11 cellular contexts compared by ENCODE assay signal in the genomic region with DNA sequence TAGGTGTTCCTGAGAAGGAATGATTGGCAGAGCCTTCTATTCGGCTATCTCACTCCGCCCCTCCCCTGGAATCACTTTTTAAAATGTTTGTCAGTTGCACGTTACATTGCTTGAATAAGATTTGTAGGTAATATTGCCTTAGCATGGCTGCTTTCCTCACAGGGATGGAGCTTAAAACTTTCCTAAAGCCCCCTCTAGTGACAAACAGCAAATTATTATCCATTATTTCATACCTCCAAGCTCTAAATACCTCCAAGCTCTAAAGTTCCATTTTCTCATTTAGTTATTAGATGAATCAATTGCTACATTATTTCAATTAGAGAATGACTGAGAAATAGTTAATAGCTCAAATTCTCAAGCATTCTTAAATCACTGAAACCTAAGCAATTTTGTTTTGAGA. TPM values are rescaled to one million over a fixed set of nuclear protein-coding genes. Genes with fewer than 3 reads are reported as not detected.
DNase-seq lines count a peak whose midpoint lies in the region; ATAC-seq and TF ChIP-seq lines count a peak whose summit lies in the region.
"Had no signal": no experiment of that assay in that cellular context is flagged by ENCODE, and none has a peak within 500 bp of the region (broad histone marks: within the 10 kb centered on the region; RNA-seq: fewer than 3 reads in every experiment).

No MANE protein-coding gene starts in this region.

- no peaks in the 10 kb centered on the region for H3K36me3 ChIP-seq in GM23338 (ENCODE audit: insufficient read depth)
- H3K36me3 ChIP-seq in RWPE2 (ENCODE audit: low read depth), result no peaks in the 10 kb centered on the region
- no peaks in the 10 kb centered on the region for H3K36me3 ChIP-seq in hepatocyte (replicated peaks; ENCODE audit: insufficient read depth, low read depth)
- H3K36me3 ChIP-seq in CD8-positive, alpha-beta T cell (ENCODE audit: insufficient read depth, low read length), result no peaks in the 10 kb centered on the region
- H3K36me3 ChIP-seq in esophagus muscularis mucosa, result no peaks in the 10 kb centered on the region
- no peaks in the 10 kb centered on the region for H3K36me3 ChIP-seq in lower lobe of right lung
- no peaks in the 10 kb centered on the region for H3K36me3 ChIP-seq in Peyer's patch
- H3K36me3 ChIP-seq: prostate gland had no signal

- DNase-seq in Ammon's horn (ENCODE audit: low spot score) (peak; percentile 56), GM23338 (ENCODE audit: low spot score) (peak; percentile 27), RWPE2 (ENCODE audit: low spot score) (no peak), hepatocyte (ENCODE audit: low spot score) (peak; percentile 23), esophagus muscularis mucosa (ENCODE audit: extremely low spot score) (no peak), lower lobe of right lung (no peak), Peyer's patch (no peak)
- DNase-seq in CD8-positive, alpha-beta T cell, result no peak
- DNase-seq: activated CD8-positive, alpha-beta memory T cell treated with anti-CD3 and anti-CD28 coated beads, Interleukin-2, amount 10 ng/mL, durations not matched to agents 7 days and 5 days had no signal

- no peaks in the 10 kb centered on the region for H4K20me1 ChIP-seq in GM23338 (replicated peaks; ENCODE audit: insufficient read depth)
- H4K20me1 ChIP-seq in hepatocyte (ENCODE audit: insufficient read depth, poor library complexity, severe bottlenecking), result no peaks in the 10 kb centered on the region

- H3K4me3 Mint-ChIP-seq in GM23338, result no peak overlapping the region
- no peak overlapping the region for H3K4me3 Mint-ChIP-seq in CD8-positive, alpha-beta T cell
- H3K4me3 Mint-ChIP-seq: activated CD8-positive, alpha-beta memory T cell treated with anti-CD3 and anti-CD28 coated beads, Interleukin-2, amount 10 ng/mL, durations not matched to agents 7 days and 5 days had no signal

- H3K27ac ChIP-seq in GM23338 (ENCODE audit: low read depth), result no peak overlapping the region
- H3K27ac ChIP-seq in RWPE2 (ENCODE audit: poor library complexity, severe bottlenecking), result no peak overlapping the region
- no peak overlapping the region for H3K27ac ChIP-seq in hepatocyte
- H3K27ac ChIP-seq in CD8-positive, alpha-beta T cell (ENCODE audit: low read depth, low read length), result no peak overlapping the region
- H3K27ac ChIP-seq in esophagus muscularis mucosa (replicated peaks in 1 of 4), result no peak overlapping the region
- no peak overlapping the region for H3K27ac ChIP-seq in lower lobe of right lung
- no peak overlapping the region for H3K27ac ChIP-seq in Peyer's patch
- H3K27ac ChIP-seq: prostate gland had no signal

- H3K4me3 ChIP-seq in GM23338 (no peak overlapping the region), RWPE2 (ENCODE audit: severe bottlenecking) (no peak overlapping the region), hepatocyte (no peak overlapping the region), esophagus muscularis mucosa (no peak overlapping the region), lower lobe of right lung (no peak overlapping the region), Peyer's patch (no peak overlapping the region)
- no peak overlapping the region for H3K4me3 ChIP-seq in CD8-positive, alpha-beta T cell (ENCODE audit: low read depth, low read length)
- H3K4me3 ChIP-seq: prostate gland had no signal

- no peaks in the 10 kb centered on the region for H3K9me2 ChIP-seq in GM23338 (ENCODE audit: insufficient read depth)
- no peaks in the 10 kb centered on the region for H3K9me2 ChIP-seq in hepatocyte (replicated peaks; ENCODE audit: insufficient read depth)

- CTCF ChIA-PET in CD8-positive, alpha-beta T cell (lab: Charles Lee), result interaction anchor here (0.9 to 2.4 kb wide), 2 partner anchors 212 to 435 kb away, joined by 3 to 8 read pairs; no protein-coding TSS in a partner anchor

- TF ChIP-seq POLR2A in esophagus muscularis mucosa (IDR thresholded peaks at IDR 0.05; ENCODE audit: low read depth) (no peak), Peyer's patch (IDR thresholded peaks at IDR 0.05) (no peak)

- POLR2A ChIA-PET in CD8-positive, alpha-beta T cell (lab: Charles Lee), result no interaction called here

- TF ChIP-seq CTCF in GM23338 (conservative IDR thresholded peaks at IDR 0.05; ENCODE audit: low read depth in 2 of 2), result peak; percentile 47 to 58
- peak; percentile 48 for TF ChIP-seq CTCF in RWPE2 (IDR thresholded peaks at IDR 0.05; ENCODE audit: poor library complexity, severe bottlenecking)
- TF ChIP-seq CTCF in hepatocyte (IDR thresholded peaks at IDR 0.05; ENCODE audit: poor library complexity), result peak; percentile 45
- no peak for TF ChIP-seq CTCF in CD8-positive, alpha-beta T cell (IDR thresholded peaks at IDR 0.05)
- TF ChIP-seq CTCF in esophagus muscularis mucosa (IDR thresholded peaks at IDR 0.05), result no peak
- TF ChIP-seq CTCF in lower lobe of right lung (IDR thresholded peaks at IDR 0.05), result no peak
- peak in 1 of 6 experiments; percentile 20 for TF ChIP-seq CTCF in Peyer's patch (IDR thresholded peaks at IDR 0.05)

- H3K27me3 ChIP-seq in GM23338 (ENCODE audit: insufficient read depth) (no peaks in the 10 kb centered on the region), RWPE2 (ENCODE audit: insufficient read depth, poor library complexity, severe bottlenecking) (peaks cover 4% of the 10 kb centered on the region), hepatocyte (no peaks in the 10 kb centered on the region), esophagus muscularis mucosa (no peaks in the 10 kb centered on the region), lower lobe of right lung (ENCODE audit: low read depth) (no peaks in the 10 kb centered on the region), Peyer's patch (no peaks in the 10 kb centered on the region)
- H3K27me3 ChIP-seq in CD8-positive, alpha-beta T cell (ENCODE audit: insufficient read depth, low read length), result no peaks in the 10 kb centered on the region

- H3K9me3 ChIP-seq in RWPE2 (ENCODE audit: severe bottlenecking) (no peaks in the 10 kb centered on the region), hepatocyte (ENCODE audit: low read depth) (no peaks in the 10 kb centered on the region), esophagus muscularis mucosa (peaks cover 0 to 3% (median 0%) of the 10 kb centered on the region in 4 donors), lower lobe of right lung (peaks cover 2% of the 10 kb centered on the region), Peyer's patch (no peaks in the 10 kb centered on the region)
- no peaks in the 10 kb centered on the region for H3K9me3 ChIP-seq in CD8-positive, alpha-beta T cell (ENCODE audit: low read length)
- H3K9me3 ChIP-seq: prostate gland had no signal

- H3K4me1 Mint-ChIP-seq in GM23338, result peaks cover 14% of the 10 kb centered on the region; the same call in 2 of the 3 replicates
- H3K4me1 Mint-ChIP-seq in CD8-positive, alpha-beta T cell (ENCODE audit: low read depth), result peaks cover 7% of the 10 kb centered on the region

- H3K9me3 Mint-ChIP-seq in GM23338, result peaks cover 12% of the 10 kb centered on the region; the same call in 1 of the 3 replicates
- H3K9me3 Mint-ChIP-seq in CD8-positive, alpha-beta T cell, result no peaks in the 10 kb centered on the region

- WGBS in hepatocyte (ENCODE audit: low lambda C conversion rate, missing lambda C conversion rate), result 49% methylated on average over 3 of the region's 3 CpGs
- WGBS in esophagus muscularis mucosa, result 47% methylated on average over 3 of the region's 3 CpGs

- ATAC-seq in GM23338 (peak; percentile 15; the same call in 2 of the 3 replicates), RWPE2 (ENCODE audit: low read depth) (peak; percentile 32; the same call in 1 of the 3 replicates), lower lobe of right lung (no peak)
- ATAC-seq in CD8-positive, alpha-beta T cell, result no peak
- ATAC-seq: activated CD8-positive, alpha-beta memory T cell treated with anti-CD3 and anti-CD28 coated beads, Interleukin-2, amount 10 ng/mL, durations not matched to agents 7 days and 5 days; esophagus mucosa had no signal

- no peak overlapping the region for H3K4me2 ChIP-seq in GM23338
- H3K4me2 ChIP-seq in hepatocyte, result no peak overlapping the region

- H2AFZ ChIP-seq in GM23338, result peak overlapping the region; percentile 80
- no peak overlapping the region for H2AFZ ChIP-seq in hepatocyte

- H3K36me3 Mint-ChIP-seq in GM23338 (ENCODE audit: low read depth), result peaks cover 2% of the 10 kb centered on the region; the same call in 1 of the 3 replicates
- peaks cover 3% of the 10 kb centered on the region for H3K36me3 Mint-ChIP-seq in CD8-positive, alpha-beta T cell
- H3K36me3 Mint-ChIP-seq: activated CD8-positive, alpha-beta memory T cell treated with anti-CD3 and anti-CD28 coated beads, Interleukin-2, amount 10 ng/mL, durations not matched to agents 7 days and 5 days had no signal

- intact Hi-C loops in CD8-positive, alpha-beta T cell (cut with DNase I, micrococcal nuclease), result loop anchor here (10.0 kb wide), 3 partner anchors 174 to 436 kb away; a partner anchor contains a TSS
- intact Hi-C loops in esophagus muscularis mucosa (cut with DNase I) (loop anchor here (10.0 kb wide), 2 partner anchors 174 to 386 kb away; a partner anchor contains a TSS), lower lobe of right lung (cut with DNase I) (no loop called here)

- H3K4me1 ChIP-seq in GM23338 (ENCODE audit: insufficient read depth) (no peaks in the 10 kb centered on the region; the same call in 1 of the 2 replicates), RWPE2 (ENCODE audit: insufficient read depth, poor library complexity, severe bottlenecking) (no peaks in the 10 kb centered on the region), hepatocyte (ENCODE audit: insufficient read depth) (no peaks in the 10 kb centered on the region), esophagus muscularis mucosa (peaks cover 0 to 7% (median 7%) of the 10 kb centered on the region in 4 donors), lower lobe of right lung (peaks cover 4% of the 10 kb centered on the region), Peyer's patch (no peaks in the 10 kb centered on the region)
- H3K4me1 ChIP-seq in CD8-positive, alpha-beta T cell (ENCODE audit: insufficient read depth, low read length), result no peaks in the 10 kb centered on the region
- H3K4me1 ChIP-seq: prostate gland had no signal

- no peak overlapping the region for H3K27ac Mint-ChIP-seq in GM23338
- H3K27ac Mint-ChIP-seq in CD8-positive, alpha-beta T cell, result no peak overlapping the region
- H3K27ac Mint-ChIP-seq: activated CD8-positive, alpha-beta memory T cell treated with anti-CD3 and anti-CD28 coated beads, Interleukin-2, amount 10 ng/mL, durations not matched to agents 7 days and 5 days had no signal

- H3K79me2 ChIP-seq in GM23338 (replicated peaks; ENCODE audit: insufficient read depth) (no peaks in the 10 kb centered on the region), hepatocyte (no peaks in the 10 kb centered on the region)

- no peak for TF ChIP-seq EP300 in esophagus muscularis mucosa (IDR thresholded peaks at IDR 0.05)

- H3F3A ChIP-seq in GM23338 (replicated peaks; ENCODE audit: low read depth), result no peaks in the 10 kb centered on the region

- peaks cover 13% of the 10 kb centered on the region for H3K27me3 Mint-ChIP-seq in GM23338 (ENCODE audit: insufficient read depth, low read depth, poor library complexity)
- no peaks in the 10 kb centered on the region for H3K27me3 Mint-ChIP-seq in CD8-positive, alpha-beta T cell (ENCODE audit: low read depth)

RNA-seq across cellular contexts. Expression of a gene that starts 5.1 kb away (rescaled TPM):
- total RNA-seq in GM23338 (2014; rRNA removed; shearing (Covaris generic)), result 11.7 and 16.5 TPM in 2 replicates
- 15.2 and 17.8 TPM in 2 replicates for polyA plus RNA-seq in GM23338 (2016; fragmentation: Nextera tagmentation; extraction: Ambion mirVana)
- total RNA-seq in hepatocyte, result 18.7 and 27.9 TPM in 2 replicates
- 9.8 and 11.8 TPM in 2 replicates for polyA plus RNA-seq in hepatocyte
- total RNA-seq in CD8-positive, alpha-beta T cell, result 1 to 10 TPM; 1.9 to 3.2 TPM
- 10 to 100 TPM; 16.2 to 34.5 (median 20.4) TPM for total RNA-seq in esophagus muscularis mucosa
- total RNA-seq in lower lobe of right lung, result 12.4 TPM
- total RNA-seq in Peyer's patch, result 10 to 100 TPM in 1 of 4 donors, 1 to 10 TPM in 3; 2.6 to 27.2 (median 9.0) TPM

RNA-seq across cellular contexts. Expression of a gene that starts 57.3 kb away (rescaled TPM):
- total RNA-seq in GM23338 (2014; rRNA removed; shearing (Covaris generic)), result 1.0 TPM in 2 replicates
- polyA plus RNA-seq in GM23338 (2016; fragmentation: Nextera tagmentation; extraction: Ambion mirVana) (0.07 and 0.29 TPM in 2 replicates), hepatocyte (0.41 and 1.7 TPM in 2 replicates)
- total RNA-seq in hepatocyte (1.5 and 1.6 TPM in 2 replicates), esophagus muscularis mucosa (under 1 TPM in 1 of 4 donors, not detected in 3; 0.17 TPM), lower lobe of right lung (not detected), Peyer's patch (1 to 10 TPM in 3 of 4 donors, under 1 TPM in 1; 0.70 to 9.9 (median 5.2) TPM)
- total RNA-seq in CD8-positive, alpha-beta T cell, result not detected
- total RNA-seq: activated CD8-positive, alpha-beta memory T cell treated with anti-CD3 and anti-CD28 coated beads, Interleukin-2, amount 10 ng/mL, durations not matched to agents 7 days and 5 days had no signal

Comparison
In these comparisons a context has a peak if more than half of its experiments do, and no peak if none do; other contexts are left out.
1. DNase-seq: peak in Ammon's horn (single experiment), GM23338 (single experiment) and hepatocyte (single experiment); none in RWPE2 (single experiment), CD8-positive, alpha-beta T cell (0 of 7), esophagus muscularis mucosa (single experiment), lower lobe of right lung (single experiment) and Peyer's patch (0 of 3).
2. ATAC-seq: peak in GM23338 (single experiment) and RWPE2 (single experiment); none in CD8-positive, alpha-beta T cell (single experiment) and lower lobe of right lung (0 of 2).
3. CTCF ChIP-seq: peak in GM23338 (2 of 2), RWPE2 (single experiment) and hepatocyte (single experiment); none in CD8-positive, alpha-beta T cell (single experiment), esophagus muscularis mucosa (0 of 3) and lower lobe of right lung (single experiment).